In the genomic region with DNA sequence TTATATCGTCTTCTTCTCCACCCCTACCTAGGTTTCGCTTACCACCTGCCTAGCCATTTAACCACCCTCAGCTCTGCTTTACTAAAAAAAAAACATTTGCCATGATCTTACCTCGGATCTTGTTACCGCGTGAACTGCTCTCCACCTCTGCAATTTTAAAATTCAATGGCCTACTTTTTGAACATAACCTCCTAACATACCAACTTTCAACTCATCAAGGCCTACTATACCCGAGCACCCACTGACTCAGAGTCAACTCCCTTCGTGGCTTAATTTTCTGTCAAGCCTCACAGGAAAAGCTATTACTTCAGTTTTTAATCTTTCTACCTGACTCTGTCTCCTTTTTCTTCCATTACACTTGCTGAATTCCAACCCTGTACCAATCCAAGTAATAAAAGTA, we compare ENCODE assay signal across 21 cellular contexts. TPM values are rescaled to one million over a fixed set of nuclear protein-coding genes. Genes with fewer than 3 reads are reported as not detected.
DNase-seq lines count a peak whose midpoint lies in the region; ATAC-seq and TF ChIP-seq lines count a peak whose summit lies in the region.
"Had no signal": no experiment of that assay in that cellular context is flagged by ENCODE, and none has a peak within 500 bp of the region (broad histone marks: within the 10 kb centered on the region; RNA-seq: fewer than 3 reads in every experiment).

No MANE protein-coding gene starts in this region.

- no peak overlapping the region for H4K8ac ChIP-seq in H9 (replicated peaks; ENCODE audit: insufficient read length, low read depth, low read length)

- DNase-seq in NCI-H2107 treated with DMSO at 0.1 percent for 48 hours (lab: John Stamatoyannopoulos, UW; ENCODE audit: unreplicated experiment) (peak; percentile 26), NCI-H2107 (lab: John Stamatoyannopoulos, UW) (no peak), H9 (no peak), WTC11 (ENCODE audit: low spot score) (no peak), memory B cell (ENCODE audit: low spot score in 2 of 2) (no peak), pons (ENCODE audit: low spot score) (no peak), 8988T (no peak), mucosa of gallbladder (ENCODE audit: low spot score) (no peak)
- DNase-seq: ACHN; AML-193; C1 segment of cervical spinal cord; Calu3; CD4-positive, alpha-beta memory T cell; COR-L47; DMS53; DMS79 treated with DMSO at 0.1 percent for 48 hours; GF-D8; GOT3; HCEC 1CT had no signal

- no peaks in the 10 kb centered on the region for H3K4me1 ChIP-seq in H9 (ENCODE audit: insufficient read depth, low read length)
- H3K4me1 ChIP-seq: A549 had no signal

- H3K36me3 Mint-ChIP-seq in H9 (ENCODE audit: insufficient read depth in 1 of 3, low read depth in 3 of 3) (peaks cover 9 to 50% (median 40%) of the 10 kb centered on the region in 3 experiments; a peak in 6 of 7 replicates), WTC11 (peaks cover 32% of the 10 kb centered on the region), memory B cell (peaks cover 33% of the 10 kb centered on the region)

- no peak overlapping the region for H4K5ac ChIP-seq in H9 (ENCODE audit: insufficient read length, low read depth, low read length)

- H3K9ac ChIP-seq in H9 (ENCODE audit: extremely low read depth, insufficient read length, low read length) = no peak overlapping the region

- H3K4me1 Mint-ChIP-seq in H9 (no peaks in the 10 kb centered on the region), WTC11 (no peaks in the 10 kb centered on the region), memory B cell (peaks cover 4% of the 10 kb centered on the region)

- H2BK5ac ChIP-seq in H9 (ENCODE audit: insufficient read length, low read length) = no peak overlapping the region

- H3K23me2 ChIP-seq in H9 (ENCODE audit: insufficient read length, low read depth, low read length, poor library complexity, severe bottlenecking) = no peaks in the 10 kb centered on the region

- no peak for ATAC-seq in WTC11
- ATAC-seq in memory B cell (ENCODE audit: low read depth) = no peak
- ATAC-seq: A549 had no signal

- H3K79me1 ChIP-seq in H9 (ENCODE audit: insufficient read depth, low read depth, low read length, poor library complexity, severe bottlenecking) = no peaks in the 10 kb centered on the region

- H3K23ac ChIP-seq in H9 (ENCODE audit: insufficient read length, low read depth, low read length) = no peak overlapping the region

- H3K4me2 ChIP-seq in H9 (ENCODE audit: insufficient read depth, insufficient read length, low read length) = no peak overlapping the region
- H3K4me2 ChIP-seq: A549 had no signal

- H3T11ph ChIP-seq in H9 (ENCODE audit: low read length) = no peak overlapping the region

- no peak overlapping the region for H3K18ac ChIP-seq in H9 (ENCODE audit: insufficient read length, low read depth, low read length)

- no peak overlapping the region for H2AK5ac ChIP-seq in H9 (ENCODE audit: insufficient read length, low read length)

- H2BK120ac ChIP-seq in H9 (ENCODE audit: low read depth, low read length, poor library complexity, severe bottlenecking) = no peak overlapping the region

- H2BK20ac ChIP-seq in H9 (ENCODE audit: low read depth, low read length, poor library complexity, severe bottlenecking) = no peak overlapping the region

- H3K4me3 Mint-ChIP-seq in H9 (no peak overlapping the region), WTC11 (no peak overlapping the region), memory B cell (no peak overlapping the region)
- H3K4me3 Mint-ChIP-seq: CD4-positive, alpha-beta memory T cell had no signal

- peak overlapping the region in 2 of 3 experiments; percentile 13 to 88; a peak in 3 of 7 replicates for H3K27ac Mint-ChIP-seq in H9
- H3K27ac Mint-ChIP-seq in WTC11 = peak overlapping the region; percentile 81
- H3K27ac Mint-ChIP-seq in memory B cell = peak overlapping the region; percentile 10

- H2BK12ac ChIP-seq in H9 (ENCODE audit: insufficient read length, low read depth, low read length) = no peak overlapping the region

- no peak overlapping the region for H2AFZ ChIP-seq in H9 (ENCODE audit: low read length)

- no peak overlapping the region for H3K27ac ChIP-seq in H9 (ENCODE audit: insufficient read length, low read depth, low read length)
- H3K27ac ChIP-seq: 22Rv1, A549 had no signal

- H3K27me3 Mint-ChIP-seq in H9 (ENCODE audit: low read depth) (no peaks in the 10 kb centered on the region), WTC11 (ENCODE audit: low read depth) (no peaks in the 10 kb centered on the region), memory B cell (no peaks in the 10 kb centered on the region)
- H3K27me3 Mint-ChIP-seq: CD4-positive, alpha-beta memory T cell had no signal

- no peaks in the 10 kb centered on the region for H3K9me3 ChIP-seq in H9 (ENCODE audit: control insufficient read depth, low read depth, low read length)
- H3K9me3 ChIP-seq: A549 had no signal

- H4K20me1 ChIP-seq in H9 (ENCODE audit: control insufficient read depth, insufficient read depth, insufficient read length) = no peaks in the 10 kb centered on the region

- H3K9me3 Mint-ChIP-seq in H9 (no peaks in the 10 kb centered on the region), WTC11 (peaks cover 4% of the 10 kb centered on the region), memory B cell (no peaks in the 10 kb centered on the region)
- H3K9me3 Mint-ChIP-seq: CD4-positive, alpha-beta memory T cell had no signal

- H2BK15ac ChIP-seq in H9 (ENCODE audit: low read depth, low read length) = no peak overlapping the region

- H3K56ac ChIP-seq in H9 (ENCODE audit: insufficient read length, low read depth, low read length) = no peak overlapping the region

- H3K79me2 ChIP-seq in H9 (ENCODE audit: insufficient read depth, low read length) = no peaks in the 10 kb centered on the region

- no peaks in the 10 kb centered on the region for H3K27me3 ChIP-seq in H9 (ENCODE audit: insufficient read depth, low read length)

- POLR2A ChIA-PET in WTC11 (lab: Charles Lee) = no interaction called here

- CTCF ChIA-PET in WTC11 (lab: Charles Lee) = interaction anchor here (1.9 kb wide), 1 partner anchor 46 kb away, joined by 7 read pairs; no protein-coding TSS in a partner anchor

- no peak overlapping the region for H4K91ac ChIP-seq in H9 (ENCODE audit: insufficient read length, low read depth, low read length)

- TF ChIP-seq CTCF in H9 (conservative IDR thresholded peaks at IDR 0.05) = no peak
- TF ChIP-seq CTCF in WTC11 (IDR thresholded peaks at IDR 0.05) = no peak

- WGBS in H9 (ENCODE audit: extremely low coverage, insufficient read length, low lambda C conversion rate) = 100% methylated on average over 1 of the region's 7 CpGs

- H3K14ac ChIP-seq in H9 (ENCODE audit: insufficient read depth, low read length) = no peak overlapping the region

- H3K4ac ChIP-seq in H9 (ENCODE audit: low read depth, low read length) = no peak overlapping the region

TF ChIP-seq in WTC11, 78 proteins besides CTCF, POLR2A, EP300 and RAD21:
- TF ChIP-seq NFE2L1 (CRISPR knock-in tag; IDR thresholded peaks at IDR 0.05) (no peak), SOX15 (CRISPR knock-in tag; IDR thresholded peaks at IDR 0.05) (no peak), CREM (CRISPR knock-in tag; IDR thresholded peaks at IDR 0.05) (no peak)
TF ChIP-seq in WTC11: peak in this region for 0.

RNA-seq across cellular contexts. Expression of gene ATAD2B, which starts 55.7 kb away (rescaled TPM):
- total RNA-seq in H9 (2021) = 17.5 and 21.4 TPM in 2 replicates
- 18.3 to 21.5 TPM (median 18.4 TPM) in 3 replicates for total RNA-seq in WTC11 (2021)
- total RNA-seq in mucosa of gallbladder = 16.3 TPM

Comparison
In these comparisons a context has a peak if more than half of its experiments do, and no peak if none do; other contexts are left out.
1. H3K27ac Mint-ChIP-seq: peak in every context shown above with its lines; median percentile 81 in WTC11; 50 in H9; 10 in memory B cell.